ENCODE assay signal across 9 cellular contexts in the genomic region with DNA sequence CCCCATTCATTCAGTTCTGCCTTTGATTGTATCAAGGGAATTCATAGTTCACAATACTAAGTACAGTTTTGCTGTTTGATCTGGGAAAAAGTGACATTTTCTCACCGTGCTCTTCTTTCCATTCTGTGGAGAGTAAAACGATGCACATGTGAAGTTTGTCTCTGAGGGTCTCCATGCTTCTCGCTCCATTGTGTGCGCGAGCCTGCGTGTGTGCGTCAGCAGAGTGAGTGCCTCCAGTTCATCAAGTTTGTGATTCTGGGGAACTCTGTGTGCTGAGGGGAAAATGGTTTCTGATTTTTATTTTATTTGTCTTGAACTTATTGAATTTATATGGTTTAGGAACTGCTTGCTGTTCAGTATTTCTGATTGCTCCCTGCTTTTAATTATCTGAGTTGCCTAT. TPM values are rescaled to one million over a fixed set of nuclear protein-coding genes. Genes with fewer than 3 reads are reported as not detected.
DNase-seq lines count a peak whose midpoint lies in the region; ATAC-seq, FAIRE-seq and TF ChIP-seq lines count a peak whose summit lies in the region.
"Had no signal": no experiment of that assay in that cellular context is flagged by ENCODE, and none has a peak within 500 bp of the region (broad histone marks: within the 10 kb centered on the region; RNA-seq: fewer than 3 reads in every experiment).

No MANE protein-coding gene starts in this region.

- H3K27me3 Mint-ChIP-seq in activated naive CD8-positive, alpha-beta T cell, result no peaks in the 10 kb centered on the region
- peaks cover 0 to 19% of the 10 kb centered on the region in 2 donors for H3K27me3 Mint-ChIP-seq in natural killer cell treated with Interleukin-12 subunit alpha and Interleukin-12 subunit beta and Interleukin-15 and Interleukin-18, amount 100 ng/mL, for 72 hours

- H3K36me3 Mint-ChIP-seq in activated naive CD8-positive, alpha-beta T cell, result peaks cover 11% of the 10 kb centered on the region
- H3K36me3 Mint-ChIP-seq in natural killer cell treated with Interleukin-12 subunit alpha and Interleukin-12 subunit beta and Interleukin-15 and Interleukin-18, amount 100 ng/mL, for 72 hours, result peaks cover 5% of the 10 kb centered on the region

- peaks cover 57% of the 10 kb centered on the region for H3K4me1 Mint-ChIP-seq in activated naive CD8-positive, alpha-beta T cell (ENCODE audit: low read depth)
- peaks cover 35 to 40% of the 10 kb centered on the region in 2 donors for H3K4me1 Mint-ChIP-seq in natural killer cell treated with Interleukin-12 subunit alpha and Interleukin-12 subunit beta and Interleukin-15 and Interleukin-18, amount 100 ng/mL, for 72 hours (ENCODE audit: low read depth in 2 of 2)

- peaks cover 36% of the 10 kb centered on the region for H3K4me1 ChIP-seq in HUES6 (ENCODE audit: control insufficient read depth, insufficient read depth, low read length)

- ATAC-seq in natural killer cell treated with Interleukin-12 subunit alpha and Interleukin-12 subunit beta and Interleukin-15 and Interleukin-18, amount 100 ng/mL, for 72 hours, result no peak
- ATAC-seq in HG02610 (IDR thresholded peaks at IDR 0.05; ENCODE audit: unreplicated experiment), result no peak

- H3K9me3 Mint-ChIP-seq in activated naive CD8-positive, alpha-beta T cell (ENCODE audit: low read depth), result no peaks in the 10 kb centered on the region
- H3K9me3 Mint-ChIP-seq in natural killer cell treated with Interleukin-12 subunit alpha and Interleukin-12 subunit beta and Interleukin-15 and Interleukin-18, amount 100 ng/mL, for 72 hours, result no peaks in the 10 kb centered on the region

- peak overlapping the region; percentile 90 for H3K27ac Mint-ChIP-seq in activated naive CD8-positive, alpha-beta T cell
- peak overlapping the region; percentile 56 to 86 for H3K27ac Mint-ChIP-seq in natural killer cell treated with Interleukin-12 subunit alpha and Interleukin-12 subunit beta and Interleukin-15 and Interleukin-18, amount 100 ng/mL, for 72 hours

- DNase-seq in ELF-1 (ENCODE audit: low read depth, low spot score) (peak; percentile 47), NCI-H2107 treated with DMSO at 0.1 percent for 48 hours (lab: John Stamatoyannopoulos, UW; ENCODE audit: unreplicated experiment) (no peak), GM10266 (ENCODE audit: extremely low spot score) (no peak), D721Med (ENCODE audit: insufficient read length, low spot score) (no peak)
- no peak for DNase-seq in natural killer cell treated with Interleukin-12 subunit alpha and Interleukin-12 subunit beta and Interleukin-15 and Interleukin-18, amount 100 ng/mL, for 72 hours (ENCODE audit: low spot score)
- DNase-seq: NCI-H1092 treated with DMSO at 0.1 percent for 48 hours had no signal

- H3K9ac ChIP-seq in HUES6 (ENCODE audit: low read length), result peak overlapping the region; percentile 6

- no peak for TF ChIP-seq CTCF in GM10266 (IDR thresholded peaks at IDR 0.05; ENCODE audit: control insufficient read depth, insufficient read depth, low read depth, missing control alignments)
- TF ChIP-seq CTCF in D721Med (IDR thresholded peaks at IDR 0.05; ENCODE audit: insufficient read depth, missing control alignments), result no peak

- no peak for FAIRE-seq in D721Med (lab: Jason Lieb, UNC)

- peak overlapping the region; percentile 95 for H3K4me3 ChIP-seq in HUES6 (ENCODE audit: low read depth, low read length)

- H3K27ac ChIP-seq in HUES6 (ENCODE audit: low read depth, low read length), result peak overlapping the region; percentile 24; the same call in 1 of the 2 replicates

- H3K4me3 Mint-ChIP-seq in activated naive CD8-positive, alpha-beta T cell, result peak overlapping the region; percentile 94
- peak overlapping the region; percentile 87 for H3K4me3 Mint-ChIP-seq in natural killer cell treated with Interleukin-12 subunit alpha and Interleukin-12 subunit beta and Interleukin-15 and Interleukin-18, amount 100 ng/mL, for 72 hours

- H3K9me3 ChIP-seq in HUES6 (ENCODE audit: control insufficient read depth, insufficient read depth, low read depth, low read length), result no peaks in the 10 kb centered on the region

- peaks cover 14% of the 10 kb centered on the region; the same call in 1 of the 2 replicates for H3K27me3 ChIP-seq in HUES6 (ENCODE audit: control insufficient read depth, insufficient read depth, low read length)

- H3K36me3 ChIP-seq in HUES6 (ENCODE audit: control insufficient read depth, insufficient read depth, low read length), result no peaks in the 10 kb centered on the region

RNA-seq across cellular contexts. Expression of a gene that starts 2.0 kb away (rescaled TPM):
- 10 to 100 TPM; 41.6 to 73.7 TPM for total RNA-seq in natural killer cell treated with Interleukin-12 subunit alpha and Interleukin-12 subunit beta and Interleukin-15 and Interleukin-18, amount 100 ng/mL, for 72 hours
